Comparison of ENCODE assay signal across 23 cellular contexts in genomic region chr12:92473564-92473963, GRCh38.
"Had no signal": no experiment of that assay in that cellular context is flagged by ENCODE, and none has a peak within 500 bp of the region (broad histone marks: within the 10 kb centered on the region; RNA-seq: fewer than 3 reads in every experiment).

No MANE protein-coding gene starts in this region.

- H3K27me3 Mint-ChIP-seq: activated CD4-positive, alpha-beta memory T cell treated with anti-CD3 and anti-CD28 coated beads, Interleukin-2, amount 10 ng/mL, durations not matched to agents 7 days and 5 days; activated CD8-positive, alpha-beta memory T cell treated with anti-CD3 and anti-CD28 coated beads, Interleukin-2, amount 10 ng/mL, durations not matched to agents 7 days and 5 days; activated naive CD8-positive, alpha-beta T cell treated with anti-CD3 and anti-CD28 coated beads, Interleukin-2, amount 10 ng/mL, durations not matched to agents 7 days and 5 days; activated T-helper 17 cell treated with anti-CD3 and anti-CD28 coated beads, Interleukin-2, amount 50 U/mL, for 72 hours had no signal

- H3K36me3 ChIP-seq: lower lobe of right lung, neutrophil, sigmoid colon, thoracic aorta, upper lobe of right lung had no signal

- H3K27me3 ChIP-seq: body of pancreas, dorsolateral prefrontal cortex, neutrophil, sigmoid colon, upper lobe of right lung had no signal

- H3K27ac ChIP-seq: body of pancreas, dorsolateral prefrontal cortex, epithelial cell of prostate, lower lobe of right lung, neutrophil, sigmoid colon, thoracic aorta, upper lobe of right lung had no signal

- FAIRE-seq: colon had no signal

- DNase-seq: activated CD4-positive, alpha-beta memory T cell treated with anti-CD3 and anti-CD28 coated beads, Interleukin-2, amount 10 ng/mL, durations not matched to agents 7 days and 5 days; activated CD4-positive, alpha-beta T cell treated with anti-CD3 and anti-CD28 coated beads for 4 hours; activated CD8-positive, alpha-beta memory T cell treated with anti-CD3 and anti-CD28 coated beads, Interleukin-2, amount 10 ng/mL, durations not matched to agents 7 days and 5 days; activated naive CD4-positive, alpha-beta T cell treated with Interleukin-2 at 50 U/mL for 16 hours; activated naive CD8-positive, alpha-beta T cell treated with anti-CD3 and anti-CD28 coated beads, Interleukin-2, amount 10 ng/mL, durations not matched to agents 7 days and 5 days; amygdala; body of pancreas; dorsolateral prefrontal cortex; foreskin fibroblast; left cardiac atrium; lower lobe of right lung; midbrain; posterior cingulate gyrus; sigmoid colon; stimulated activated CD4-positive, alpha-beta T cell treated with anti-CD3 and anti-CD28 coated beads, Interleukin-4, amount 100 ng/mL, for 24 hours; upper lobe of right lung had no signal

- H3K4me3 Mint-ChIP-seq: activated CD4-positive, alpha-beta memory T cell treated with anti-CD3 and anti-CD28 coated beads, Interleukin-2, amount 10 ng/mL, durations not matched to agents 7 days and 5 days; activated CD8-positive, alpha-beta memory T cell treated with anti-CD3 and anti-CD28 coated beads, Interleukin-2, amount 10 ng/mL, durations not matched to agents 7 days and 5 days; activated naive CD8-positive, alpha-beta T cell treated with anti-CD3 and anti-CD28 coated beads, Interleukin-2, amount 10 ng/mL, durations not matched to agents 7 days and 5 days; activated T-helper 17 cell treated with anti-CD3 and anti-CD28 coated beads, Interleukin-2, amount 50 U/mL, for 72 hours; stimulated activated effector memory CD8-positive, alpha-beta T cell treated with anti-CD3 and anti-CD28 coated beads, Interleukin-12 subunit alpha, Interleukin-12 subunit beta, amount 100 ng/mL, for 72 hours; WTC11 had no signal

- ATAC-seq: activated CD8-positive, alpha-beta memory T cell treated with anti-CD3 and anti-CD28 coated beads, Interleukin-2, amount 10 ng/mL, durations not matched to agents 7 days and 5 days; activated T-helper 17 cell treated with anti-CD3 and anti-CD28 coated beads, Interleukin-2, amount 50 U/mL, for 72 hours; body of pancreas; left cardiac atrium; lower lobe of right lung; stimulated activated effector memory CD8-positive, alpha-beta T cell treated with anti-CD3 and anti-CD28 coated beads, Interleukin-12 subunit alpha, Interleukin-12 subunit beta, amount 100 ng/mL, for 72 hours; upper lobe of right lung; WTC11 had no signal

- H3K27ac Mint-ChIP-seq: activated CD4-positive, alpha-beta memory T cell treated with anti-CD3 and anti-CD28 coated beads, Interleukin-2, amount 10 ng/mL, durations not matched to agents 7 days and 5 days; activated CD8-positive, alpha-beta memory T cell treated with anti-CD3 and anti-CD28 coated beads, Interleukin-2, amount 10 ng/mL, durations not matched to agents 7 days and 5 days; activated naive CD8-positive, alpha-beta T cell treated with anti-CD3 and anti-CD28 coated beads, Interleukin-2, amount 10 ng/mL, durations not matched to agents 7 days and 5 days; activated T-helper 17 cell treated with anti-CD3 and anti-CD28 coated beads, Interleukin-2, amount 50 U/mL, for 72 hours; stimulated activated effector memory CD8-positive, alpha-beta T cell treated with anti-CD3 and anti-CD28 coated beads, Interleukin-12 subunit alpha, Interleukin-12 subunit beta, amount 100 ng/mL, for 72 hours; WTC11 had no signal

- H3K4me1 ChIP-seq: body of pancreas, lower lobe of right lung, upper lobe of right lung had no signal

- H3K9me3 ChIP-seq: body of pancreas, lower lobe of right lung, neutrophil, sigmoid colon, thoracic aorta, upper lobe of right lung had no signal

- H3K9me3 Mint-ChIP-seq: activated CD4-positive, alpha-beta memory T cell treated with anti-CD3 and anti-CD28 coated beads, Interleukin-2, amount 10 ng/mL, durations not matched to agents 7 days and 5 days; activated T-helper 17 cell treated with anti-CD3 and anti-CD28 coated beads, Interleukin-2, amount 50 U/mL, for 72 hours; stimulated activated effector memory CD8-positive, alpha-beta T cell treated with anti-CD3 and anti-CD28 coated beads, Interleukin-12 subunit alpha, Interleukin-12 subunit beta, amount 100 ng/mL, for 72 hours had no signal

- H3K36me3 Mint-ChIP-seq: stimulated activated effector memory CD8-positive, alpha-beta T cell treated with anti-CD3 and anti-CD28 coated beads, Interleukin-12 subunit alpha, Interleukin-12 subunit beta, amount 100 ng/mL, for 72 hours had no signal

- H3K4me3 ChIP-seq: body of pancreas, dorsolateral prefrontal cortex, lower lobe of right lung, sigmoid colon, thoracic aorta, upper lobe of right lung had no signal
